9 cellular contexts compared by ENCODE assay signal in the genomic region with DNA sequence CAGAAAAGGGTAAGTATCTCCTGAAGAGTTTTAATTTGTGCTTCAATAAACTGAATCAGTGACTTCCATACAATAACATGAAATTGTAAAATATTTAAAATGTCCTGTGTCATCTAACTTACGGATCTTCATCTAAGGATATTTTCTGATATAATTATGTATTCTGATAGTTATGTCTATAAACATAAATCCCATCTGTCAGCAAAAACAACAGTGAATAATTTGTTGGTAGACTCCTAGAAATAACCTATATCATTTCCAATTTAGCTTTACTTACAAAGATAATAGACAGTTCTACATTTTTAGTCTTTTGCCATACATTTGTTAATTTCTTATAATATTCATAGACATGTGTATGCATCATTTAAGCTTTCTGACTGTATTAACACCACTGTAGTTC.
"Had no signal": no experiment of that assay in that cellular context is flagged by ENCODE, and none has a peak within 500 bp of the region (broad histone marks: within the 10 kb centered on the region; RNA-seq: fewer than 3 reads in every experiment).

No MANE protein-coding gene starts in this region.

- DNase-seq: H7, HFFc6, Karpas-422, KBM-7 had no signal

- H2AFZ ChIP-seq: GM23338 had no signal

- H3K9me3 ChIP-seq: HAP-1 had no signal

- H3K4me2 ChIP-seq: GM23338, KMS-11 had no signal

- H3K36me3 ChIP-seq: HAP-1 had no signal

- FAIRE-seq: HTR-8/SVneo had no signal

- ATAC-seq: GM23338, HCT116 had no signal

- H3K4me3 ChIP-seq: GM23338, HAP-1 had no signal

- H3K27ac ChIP-seq: KMS-11 had no signal

- H3K9ac ChIP-seq: KMS-11 had no signal
